7 cellular contexts compared by ENCODE assay signal in the genomic region with DNA sequence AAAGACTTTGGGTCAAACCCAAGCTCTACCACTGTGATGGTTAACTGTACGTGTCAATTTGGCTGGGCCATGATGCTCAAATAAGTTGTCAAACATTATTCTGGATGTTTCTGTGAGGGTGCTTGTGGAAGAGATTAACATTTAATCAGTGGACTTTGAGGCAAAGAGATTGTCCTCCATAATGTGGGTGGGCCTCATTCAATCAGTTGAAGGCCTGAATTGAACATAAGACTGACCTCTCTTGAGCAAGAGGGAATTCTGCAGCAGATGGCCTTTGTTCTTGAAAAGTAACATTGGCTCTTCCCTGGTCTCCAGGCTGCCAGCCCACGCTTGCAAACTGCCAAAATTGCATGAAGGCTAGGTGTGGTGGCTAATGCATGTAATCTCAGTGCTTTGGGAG.
"Had no signal": no experiment of that assay in that cellular context is flagged by ENCODE, and none has a peak within 500 bp of the region (broad histone marks: within the 10 kb centered on the region; RNA-seq: fewer than 3 reads in every experiment).

No MANE protein-coding gene starts in this region.

- ATAC-seq: HepG2 had no signal

- DNase-seq: IMR-90, KBM-7, KG1 had no signal

- H3K4me2 ChIP-seq: KMS-11 had no signal

- H3K27ac ChIP-seq: HL-60, KMS-11 had no signal

- FAIRE-seq: HepG2, HTR-8/SVneo had no signal

- H3K9ac ChIP-seq: KMS-11 had no signal
